Comparison of ENCODE assay signal across 8 cellular contexts in genomic region chr11:844693-845644, GRCh38. TPM values are rescaled to one million over a fixed set of nuclear protein-coding genes. Genes with fewer than 3 reads are reported as not detected.
DNase-seq lines count a peak whose midpoint lies in the region; ATAC-seq and TF ChIP-seq lines count a peak whose summit lies in the region.

No MANE protein-coding gene starts in this region.

- WGBS in right cardiac atrium = 20% methylated on average over 30 of the region's 31 CpGs

- no peak overlapping the region for H3K27ac Mint-ChIP-seq in natural killer cell treated with Interleukin-12 subunit alpha and Interleukin-12 subunit beta and Interleukin-15 and Interleukin-18, amount 100 ng/mL, for 72 hours

- H3K4me3 Mint-ChIP-seq in natural killer cell treated with Interleukin-12 subunit alpha and Interleukin-12 subunit beta and Interleukin-15 and Interleukin-18, amount 100 ng/mL, for 72 hours = no peak overlapping the region

- peak overlapping the region; percentile 92 to 95 for H3K27ac ChIP-seq in ascending aorta
- H3K27ac ChIP-seq in right cardiac atrium (ENCODE audit: low read length) = peak overlapping the region; percentile 93

- no peaks in the 10 kb centered on the region for H3K36me3 Mint-ChIP-seq in natural killer cell treated with Interleukin-12 subunit alpha and Interleukin-12 subunit beta and Interleukin-15 and Interleukin-18, amount 100 ng/mL, for 72 hours

- H3K9me3 Mint-ChIP-seq in natural killer cell treated with Interleukin-12 subunit alpha and Interleukin-12 subunit beta and Interleukin-15 and Interleukin-18, amount 100 ng/mL, for 72 hours = no peaks in the 10 kb centered on the region

- H3K4me1 ChIP-seq in ascending aorta (peaks cover 48 to 57% of the 10 kb centered on the region in 2 donors), right cardiac atrium (ENCODE audit: control insufficient read depth, insufficient read depth, low read length) (peaks cover 15% of the 10 kb centered on the region)

- no peak for TF ChIP-seq CTCF in ascending aorta (IDR thresholded peaks at IDR 0.05)

- intact Hi-C loops in ascending aorta (cut with DNase I) = loop anchor here (1.0 to 10.0 kb wide), 5 partner anchors 11 to 920 kb away; partner anchors contain the start of genes AP2A2, CHID1 and CTSD
- intact Hi-C loops in right cardiac atrium (cut with DNase I) = no loop called here

- H3K27me3 ChIP-seq in ascending aorta (no peaks in the 10 kb centered on the region), right cardiac atrium (ENCODE audit: control insufficient read depth, insufficient read depth) (no peaks in the 10 kb centered on the region)

- peaks cover 3 to 7% of the 10 kb centered on the region in 2 donors for H3K36me3 ChIP-seq in ascending aorta

- H3K4me3 ChIP-seq in ascending aorta (peak overlapping the region; percentile 94 to 98), right cardiac atrium (ENCODE audit: low read length) (peak overlapping the region; percentile 51)

- H3K9me3 ChIP-seq in ascending aorta (no peaks in the 10 kb centered on the region), right cardiac atrium (ENCODE audit: control insufficient read depth, low read length) (no peaks in the 10 kb centered on the region)

- DNase-seq in Ammon's horn (ENCODE audit: low spot score) (peak; percentile 57), HuH-7.5 (ENCODE audit: low spot score) (peak; percentile 86), ascending aorta (ENCODE audit: low spot score in 2 of 2) (peak; percentile 81 to 95), right cardiac atrium (peak; percentile 93 to 97 (median 97)), retina (peak; percentile 59)
- DNase-seq in natural killer cell treated with Interleukin-12 subunit alpha and Interleukin-12 subunit beta and Interleukin-15 and Interleukin-18, amount 100 ng/mL, for 72 hours (ENCODE audit: low spot score) = no peak

- H3K27me3 Mint-ChIP-seq in natural killer cell treated with Interleukin-12 subunit alpha and Interleukin-12 subunit beta and Interleukin-15 and Interleukin-18, amount 100 ng/mL, for 72 hours = no peaks in the 10 kb centered on the region

- peak; percentile 66 to 70 for ATAC-seq in right cardiac atrium
- ATAC-seq in natural killer cell treated with Interleukin-12 subunit alpha and Interleukin-12 subunit beta and Interleukin-15 and Interleukin-18, amount 100 ng/mL, for 72 hours = no peak
- no peak for ATAC-seq in GM19463 (IDR thresholded peaks at IDR 0.05; ENCODE audit: unreplicated experiment)
- no peak for ATAC-seq in HG03039 (IDR thresholded peaks at IDR 0.05; ENCODE audit: unreplicated experiment)

- H3K4me1 Mint-ChIP-seq in natural killer cell treated with Interleukin-12 subunit alpha and Interleukin-12 subunit beta and Interleukin-15 and Interleukin-18, amount 100 ng/mL, for 72 hours (ENCODE audit: low read depth in 2 of 2) = peaks cover 17 to 22% of the 10 kb centered on the region in 2 donors

RNA-seq across cellular contexts. Expression of gene TSPAN4, which starts 2.3 kb away (rescaled TPM):
- total RNA-seq in ascending aorta (252 TPM), right cardiac atrium (10 to 100 TPM; 36.6 to 45.1 (median 40.4) TPM)
- polyA plus RNA-seq in right cardiac atrium = 41.3 TPM
- total RNA-seq in natural killer cell treated with Interleukin-12 subunit alpha and Interleukin-12 subunit beta and Interleukin-15 and Interleukin-18, amount 100 ng/mL, for 72 hours = 10 to 100 TPM; 17.4 to 31.4 TPM

RNA-seq across cellular contexts. Expression of gene POLR2L, which starts 2.6 kb away (rescaled TPM):
- total RNA-seq in ascending aorta (141 TPM), right cardiac atrium (100 to 1,000 TPM; 147 to 223 (median 191) TPM)
- polyA plus RNA-seq in right cardiac atrium = 278 TPM
- total RNA-seq in natural killer cell treated with Interleukin-12 subunit alpha and Interleukin-12 subunit beta and Interleukin-15 and Interleukin-18, amount 100 ng/mL, for 72 hours = 10 to 100 TPM; 97.4 to 97.8 TPM

RNA-seq across cellular contexts. Expression of gene CD151, which starts 12.2 kb away (rescaled TPM):
- total RNA-seq in ascending aorta (898 TPM), right cardiac atrium (100 to 1,000 TPM; 406 to 517 (median 443) TPM)
- 671 TPM for polyA plus RNA-seq in right cardiac atrium
- 10 to 100 TPM; 45.0 to 72.0 TPM for total RNA-seq in natural killer cell treated with Interleukin-12 subunit alpha and Interleukin-12 subunit beta and Interleukin-15 and Interleukin-18, amount 100 ng/mL, for 72 hours

RNA-seq across cellular contexts. Expression of gene CRACR2B, which starts 17.2 kb away (rescaled TPM):
- total RNA-seq in ascending aorta (20.5 TPM), right cardiac atrium (10 to 100 TPM; 18.9 to 26.4 (median 21.0) TPM)
- 42.6 TPM for polyA plus RNA-seq in right cardiac atrium
- total RNA-seq in natural killer cell treated with Interleukin-12 subunit alpha and Interleukin-12 subunit beta and Interleukin-15 and Interleukin-18, amount 100 ng/mL, for 72 hours = 1 to 10 TPM; 2.6 to 2.9 TPM

RNA-seq across cellular contexts. Expression of gene PNPLA2, which starts 26.3 kb away (rescaled TPM):
- total RNA-seq in ascending aorta (214 TPM), right cardiac atrium (100 to 1,000 TPM; 145 to 193 (median 177) TPM)
- 147 TPM for polyA plus RNA-seq in right cardiac atrium
- total RNA-seq in natural killer cell treated with Interleukin-12 subunit alpha and Interleukin-12 subunit beta and Interleukin-15 and Interleukin-18, amount 100 ng/mL, for 72 hours = 10 to 100 TPM; 69.0 to 95.0 TPM

Comparison
In these comparisons a context has a peak if more than half of its experiments do, and no peak if none do; other contexts are left out.
1. ATAC-seq: peak in right cardiac atrium (2 of 2); none in natural killer cell treated with Interleukin-12 subunit alpha and Interleukin-12 subunit beta and Interleukin-15 and Interleukin-18, amount 100 ng/mL, for 72 hours (0 of 2), GM19463 (single experiment) and HG03039 (single experiment).
2. RNA of gene CD151, which starts 12.2 kb away (total RNA-seq): 898 TPM in ascending aorta (single experiment) and 406 to 517 TPM in right cardiac atrium; 45.0 to 72.0 TPM in natural killer cell treated with Interleukin-12 subunit alpha and Interleukin-12 subunit beta and Interleukin-15 and Interleukin-18, amount 100 ng/mL, for 72 hours; every median in the first group is over 4 times any median in the second.